ENCODE assay signal across 8 cellular contexts in genomic region chr3:19147905-19148767, GRCh38. TPM values are rescaled to one million over a fixed set of nuclear protein-coding genes. Genes with fewer than 3 reads are reported as not detected.
DNase-seq lines count a peak whose midpoint lies in the region; ATAC-seq and TF ChIP-seq lines count a peak whose summit lies in the region.

KCNH8 (plus strand) TSS chr3:19148510; CDS start chr3:19148720, 210 bp downstream.

- no peaks in the 10 kb centered on the region for H4K20me1 ChIP-seq in GM23338 (replicated peaks; ENCODE audit: insufficient read depth)

- peak; percentile 7; the same call in 1 of the 2 replicates for TF ChIP-seq CTCF in 22Rv1 (IDR thresholded peaks at IDR 0.05)
- TF ChIP-seq CTCF in GM23338 (conservative IDR thresholded peaks at IDR 0.05; ENCODE audit: low read depth in 2 of 2), result peak in 1 of 2 experiments; percentile 29; a peak in 2 of 4 replicates
- TF ChIP-seq CTCF in chondrocyte (IDR thresholded peaks at IDR 0.05), result no peak
- TF ChIP-seq CTCF in lower leg skin (IDR thresholded peaks at IDR 0.05), result no peak

- WGBS in lower leg skin, 2 donors, result 1 to 2% methylated on average over 44 to 45 of the region's 64 CpGs

- H3K27me3 ChIP-seq in GM23338 (ENCODE audit: insufficient read depth) (peaks cover 6% of the 10 kb centered on the region; the same call in 1 of the 2 replicates), stomach smooth muscle (ENCODE audit: control insufficient read depth in 1 of 2, insufficient read depth in 2 of 2, low read length in 2 of 2) (peaks cover 6 to 8% of the 10 kb centered on the region in 2 donors)

- H3K9ac ChIP-seq in stomach smooth muscle (ENCODE audit: low read length in 2 of 2), result peak within 1 kb of the TSS; percentile 48 to 67

- peak within 1 kb of the TSS; percentile 90 for H3K4me3 ChIP-seq in GM23338
- H3K4me3 ChIP-seq in lower leg skin (ENCODE audit: low read depth, poor library complexity, severe bottlenecking), result peak within 1 kb of the TSS; percentile 41
- peak within 1 kb of the TSS; percentile 84 to 85 for H3K4me3 ChIP-seq in stomach smooth muscle (ENCODE audit: low read length in 2 of 2)

- in situ Hi-C loops in SK-MEL-5 (cut with HindIII; ENCODE audit: low pct_unique_long_range_greater_than_20kb, low sequenced_read_pairs), result no loop called here

- H3K36me3 Mint-ChIP-seq in GM23338 (ENCODE audit: low read depth), result peaks cover 2% of the 10 kb centered on the region; the same call in 2 of the 3 replicates
- H3K36me3 Mint-ChIP-seq in chondrocyte (ENCODE audit: low read depth), result no peaks in the 10 kb centered on the region

- peaks cover 18% of the 10 kb centered on the region for H3K4me1 ChIP-seq in GM23338 (ENCODE audit: insufficient read depth)
- H3K4me1 ChIP-seq in stomach smooth muscle (ENCODE audit: control insufficient read depth, insufficient read depth, low read length), result peaks cover 7% of the 10 kb centered on the region

- peak; percentile 80 for DNase-seq in GM23338 (ENCODE audit: low spot score)
- DNase-seq in SK-MEL-5 (ENCODE audit: low read depth, low spot score), result peak; percentile 57
- no peak for DNase-seq in chondrocyte (ENCODE audit: low spot score)
- no peak for DNase-seq in lower leg skin (ENCODE audit: low spot score in 2 of 2)

- H3K9me3 Mint-ChIP-seq in GM23338 (no peaks in the 10 kb centered on the region; the same call in 2 of the 3 replicates), chondrocyte (ENCODE audit: low read depth) (peaks cover 10% of the 10 kb centered on the region)

- H3K4me1 Mint-ChIP-seq in GM23338 (peaks cover 22% of the 10 kb centered on the region), chondrocyte (ENCODE audit: low read depth) (peaks cover 18% of the 10 kb centered on the region)

- peak within 1 kb of the TSS; percentile 95 for H2AFZ ChIP-seq in GM23338

- H3K4me3 Mint-ChIP-seq in GM23338 (peak within 1 kb of the TSS; percentile 82), chondrocyte (ENCODE audit: unreplicated experiment) (peak within 1 kb of the TSS; percentile 82)

- no peaks in the 10 kb centered on the region for H3F3A ChIP-seq in GM23338 (replicated peaks; ENCODE audit: low read depth)

- ATAC-seq in GM23338 (peak; percentile 56), GM21423 (IDR thresholded peaks at IDR 0.05; ENCODE audit: unreplicated experiment) (no peak), HG02571 (IDR thresholded peaks at IDR 0.05; ENCODE audit: unreplicated experiment) (no peak)

- H3K27ac Mint-ChIP-seq in GM23338 (peak within 1 kb of the TSS; percentile 92), chondrocyte (ENCODE audit: unreplicated experiment) (no peak within 1 kb of the TSS)

- no peaks in the 10 kb centered on the region for H3K27me3 Mint-ChIP-seq in GM23338 (ENCODE audit: insufficient read depth, low read depth, poor library complexity)
- H3K27me3 Mint-ChIP-seq in chondrocyte (ENCODE audit: low read depth), result peaks cover 21% of the 10 kb centered on the region

- H3K79me2 ChIP-seq in GM23338 (replicated peaks; ENCODE audit: insufficient read depth), result peaks cover 20% of the 10 kb centered on the region; the same call in 1 of the 2 replicates

- intact Hi-C loops in lower leg skin (cut with DNase I; ENCODE audit: low total_unique reads), result no loop called here

- H3K4me2 ChIP-seq in GM23338, result peak within 1 kb of the TSS; percentile 99

- no peaks in the 10 kb centered on the region; the same call in 1 of the 2 replicates for H3K9me2 ChIP-seq in GM23338 (ENCODE audit: insufficient read depth)

- no peaks in the 10 kb centered on the region for H3K9me3 ChIP-seq in stomach smooth muscle (ENCODE audit: control insufficient read depth in 2 of 2, low read length in 2 of 2)

- H3K36me3 ChIP-seq in GM23338 (ENCODE audit: insufficient read depth), result no peaks in the 10 kb centered on the region
- H3K36me3 ChIP-seq in stomach smooth muscle (ENCODE audit: control insufficient read depth in 2 of 2, insufficient read depth in 2 of 2, low read length in 2 of 2), result no peaks in the 10 kb centered on the region

- TF ChIP-seq POLR2A in lower leg skin (IDR thresholded peaks at IDR 0.05), result no peak

- H3K27ac ChIP-seq in 22Rv1 (peak within 1 kb of the TSS; percentile 69), GM23338 (ENCODE audit: low read depth) (peak within 1 kb of the TSS; percentile 99), stomach smooth muscle (ENCODE audit: low read length) (no peak within 1 kb of the TSS)

TF ChIP-seq in GM23338, 12 proteins besides CTCF, POLR2A, EP300 and RAD21 (continues in another document):
- TF ChIP-seq CREB1 (CRISPR knock-in tag; IDR thresholded peaks at IDR 0.05; ENCODE audit: low read depth) (0 out of 2 replicates have a peak, but pooled peaks have one; percentile 9), POLR2AphosphoS5 (IDR thresholded peaks at IDR 0.05; ENCODE audit: low read depth) (peak; percentile 17; the same call in 1 of the 2 replicates), JUNB (IDR thresholded peaks at IDR 0.05; ENCODE audit: unreplicated experiment) (no peak), ZNF462 (CRISPR knock-in tag; IDR thresholded peaks at IDR 0.05) (no peak)

RNA-seq across cellular contexts. Expression of gene KCNH8, which starts in this region (rescaled TPM):
- total RNA-seq in GM23338 (2014; rRNA removed; shearing (Covaris generic)), result 2.0 and 3.4 TPM in 2 replicates
- polyA plus RNA-seq in GM23338 (2016; fragmentation: Nextera tagmentation; extraction: Ambion mirVana), result 1.3 and 1.4 TPM in 2 replicates
- 0.24 and 0.26 TPM in 2 replicates for total RNA-seq in SK-MEL-5 (2014; rRNA removed; shearing (Covaris generic))
- 0.28 and 0.90 TPM in 2 replicates for polyA plus RNA-seq in SK-MEL-5 (2015; cell fraction: cytosol; rRNA removed)
- 4.6 and 7.3 TPM in 2 replicates for polyA plus RNA-seq in SK-MEL-5 (2015; cell fraction: nucleus; rRNA removed)
- not detected in 3 replicates for total RNA-seq in chondrocyte
- total RNA-seq in lower leg skin, result 1 to 10 TPM in 1 of 4 donors, under 1 TPM in 3; 0.34 to 1.2 (median 0.61) TPM

Comparison
In these comparisons a context has a peak if more than half of its experiments do, and no peak if none do; other contexts are left out.
1. DNase-seq: peak in GM23338 (single experiment) and SK-MEL-5 (single experiment); none in chondrocyte (single experiment) and lower leg skin (0 of 2).
2. Peak in every context shown above with its lines, with median percentiles within 50 percentile points of each other: H3K4me3 ChIP-seq.